In the genomic region with DNA sequence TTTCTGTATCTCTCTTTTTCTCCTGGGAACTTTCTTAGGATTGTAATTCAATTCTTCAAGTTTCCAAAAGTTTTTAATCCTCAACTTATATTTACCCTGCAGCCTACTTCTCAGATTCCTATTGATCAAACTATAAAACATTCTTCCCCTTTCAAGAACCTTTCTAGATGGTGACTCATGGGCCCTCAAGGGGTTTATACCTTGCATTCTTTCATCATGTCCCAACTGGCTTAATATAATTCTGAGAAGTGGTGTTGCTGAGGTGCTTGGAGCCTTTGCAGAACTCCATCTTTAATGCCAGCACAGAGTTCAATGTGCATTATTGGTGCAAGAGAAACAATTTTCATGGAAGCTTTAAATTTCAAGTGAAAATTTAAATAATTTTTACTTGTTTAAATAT, we compare ENCODE assay signal across 23 cellular contexts.
DNase-seq lines count a peak whose midpoint lies in the region; ATAC-seq, FAIRE-seq and TF ChIP-seq lines count a peak whose summit lies in the region.
"Had no signal": no experiment of that assay in that cellular context is flagged by ENCODE, and none has a peak within 500 bp of the region (broad histone marks: within the 10 kb centered on the region; RNA-seq: fewer than 3 reads in every experiment).

No MANE protein-coding gene starts in this region.

- H3K4me1 ChIP-seq in A549 (peaks cover 48% of the 10 kb centered on the region), keratinocyte (ENCODE audit: control insufficient read depth, extremely low read depth, insufficient read depth, low read length) (peaks cover 47% of the 10 kb centered on the region)
- H3K4me1 ChIP-seq: BLaER1, heart right ventricle, upper lobe of right lung had no signal

- CTCF ChIA-PET in A549 (lab: Yijun Ruan, JAX) (no interaction called here), RWPE1 (lab: Yijun Ruan, JAX) (no interaction called here)

- DNase-seq in A549 (ENCODE audit: low read depth in 1 of 2, low spot score in 1 of 2) (no peak), M059J (ENCODE audit: low read depth) (peak; percentile 95), RWPE1 (ENCODE audit: low spot score) (peak; percentile 78), keratinocyte (ENCODE audit: low read depth, low spot score) (peak; percentile 90), medulla oblongata (ENCODE audit: extremely low spot score) (no peak), islet precursor cell (no peak)
- no peak for DNase-seq in activated CD4-positive, CD25-positive, alpha-beta regulatory T cell treated with anti-CD3 and anti-CD28 coated beads, Interleukin-2, amount 50 U/mL, for 72 hours
- DNase-seq: ACHN; activated CD8-positive, alpha-beta T cell treated with anti-CD3 and anti-CD28 coated beads for 36 hours; activated effector memory CD4-positive, alpha-beta T cell treated with Interleukin-2 at 50 U/mL for 16 hours; activated T-cell treated with anti-CD3 and anti-CD28 coated beads for 4 hours; COR-L47; heart right ventricle; MG63; naive thymus-derived CD8-positive, alpha-beta T cell; NCI-H1436 treated with DMSO at 0.1 percent for 48 hours; occipital lobe; Right ventricle myocardium superior; upper lobe of right lung had no signal

- dilution Hi-C loops in keratinocyte (cut with MboI; ENCODE audit: extremely low pct_ligation_motif_present, low sequenced_read_pairs) = no loop called here

- no peak overlapping the region for H3K9ac ChIP-seq in keratinocyte (ENCODE audit: control insufficient read depth, extremely low read depth, insufficient read depth, low read length)
- H3K9ac ChIP-seq: BLaER1 had no signal

- FAIRE-seq in A549 (lab: Jason Lieb, UNC) (no peak), keratinocyte (lab: Jason Lieb, UNC) (peak; percentile 88)

- no peak for TF ChIP-seq EP300 in A549 (IDR thresholded peaks at IDR 0.05)

- H3K9me1 ChIP-seq in keratinocyte (ENCODE audit: control insufficient read depth, extremely low read depth, insufficient read depth, low read length) = no peaks in the 10 kb centered on the region

- POLR2A ChIA-PET in A549 (lab: Yijun Ruan, JAX) = no interaction called here
- POLR2A ChIA-PET in RWPE1 (lab: Yijun Ruan, JAX; ENCODE audit: low non-redundant PET) = no interaction called here

- no peaks in the 10 kb centered on the region for H3K36me3 ChIP-seq in keratinocyte (ENCODE audit: control insufficient read depth in 2 of 2, extremely low read depth in 1 of 2, insufficient read depth in 2 of 2, low read length in 2 of 2)
- H3K36me3 ChIP-seq: heart right ventricle, MG63, upper lobe of right lung had no signal

- peaks cover 8% of the 10 kb centered on the region for H3K79me2 ChIP-seq in keratinocyte (ENCODE audit: control insufficient read depth, insufficient read depth, low read length)

- ATAC-seq in A549 = no peak
- no peak for ATAC-seq in GM19023 (IDR thresholded peaks at IDR 0.05; ENCODE audit: unreplicated experiment)
- ATAC-seq: activated CD4-positive, CD25-positive, alpha-beta regulatory T cell treated with anti-CD3 and anti-CD28 coated beads, Interleukin-2, amount 50 U/mL, for 24 hours; activated CD8-positive, alpha-beta T cell treated with anti-CD3 and anti-CD28 coated beads for 36 hours; heart right ventricle; left lobe of liver; naive thymus-derived CD8-positive, alpha-beta T cell; upper lobe of right lung had no signal

- no peak overlapping the region for H2AFZ ChIP-seq in keratinocyte (ENCODE audit: control insufficient read depth, low read length)

- TF ChIP-seq CTCF in A549 (IDR thresholded peaks at IDR 0.05) = no peak
- no peak for TF ChIP-seq CTCF in RWPE1 (conservative IDR thresholded peaks at IDR 0.05; ENCODE audit: low read depth)
- TF ChIP-seq CTCF in keratinocyte (optimal IDR thresholded peaks at IDR 0.05 in 1 of 3, IDR thresholded peaks at IDR 0.05 in 1 of 3, conservative IDR thresholded peaks at IDR 0.05 in 1 of 3; ENCODE audit: extremely low read depth in 1 of 3, insufficient read depth in 2 of 3, low read length in 3 of 3) = no peak

- no peak overlapping the region for H3K27ac ChIP-seq in A549
- no peak overlapping the region for H3K27ac ChIP-seq in RWPE1
- H3K27ac ChIP-seq in keratinocyte (ENCODE audit: control insufficient read depth, insufficient read depth, low read length) = peak overlapping the region; percentile 3
- H3K27ac ChIP-seq: BLaER1, heart right ventricle, upper lobe of right lung had no signal

- H3K4me2 ChIP-seq in A549 (peak overlapping the region; percentile 36; the same call in 2 of the 3 replicates), keratinocyte (ENCODE audit: control insufficient read depth, extremely low read depth, insufficient read depth, low read depth, low read length) (peak overlapping the region; percentile 31)
- H3K4me2 ChIP-seq: BLaER1 had no signal

- no peaks in the 10 kb centered on the region for H4K20me1 ChIP-seq in keratinocyte (ENCODE audit: control insufficient read depth, extremely low read depth, insufficient read depth, low read length)
- H4K20me1 ChIP-seq: BLaER1 had no signal

- TF ChIP-seq POLR2A in A549 (IDR thresholded peaks at IDR 0.05; ENCODE audit: low read length) = no peak

- no peaks in the 10 kb centered on the region for H3K27me3 ChIP-seq in keratinocyte (ENCODE audit: control insufficient read depth, extremely low read depth, insufficient read depth, low read length)
- H3K27me3 ChIP-seq: BLaER1, heart right ventricle, MG63, upper lobe of right lung had no signal

- no peak overlapping the region for H3K4me3 ChIP-seq in A549
- H3K4me3 ChIP-seq in keratinocyte (ENCODE audit: control insufficient read depth in 2 of 3, extremely low read depth in 1 of 3, insufficient read depth in 2 of 3, low read depth in 1 of 3, low read length in 3 of 3) = peak overlapping the region in 1 of 3 experiments; percentile 3
- H3K4me3 ChIP-seq: BLaER1, heart right ventricle, MG63, upper lobe of right lung had no signal

- TF ChIP-seq RAD21 in A549 (conservative IDR thresholded peaks at IDR 0.05 in 1 of 2, IDR thresholded peaks at IDR 0.05 in 1 of 2) = no peak

- H3K9me3 ChIP-seq in A549 (no peaks in the 10 kb centered on the region), keratinocyte (ENCODE audit: control insufficient read depth, low read depth, low read length) (no peaks in the 10 kb centered on the region)
- H3K9me3 ChIP-seq: BLaER1, heart right ventricle, MG63, upper lobe of right lung had no signal

TF ChIP-seq in A549, 52 proteins besides CTCF, POLR2A, EP300 and RAD21:
- no peak for TF ChIP-seq MAFK (IDR thresholded peaks at IDR 0.05; ENCODE audit: partially characterized antibody)
- TF ChIP-seq, protein P1, sequence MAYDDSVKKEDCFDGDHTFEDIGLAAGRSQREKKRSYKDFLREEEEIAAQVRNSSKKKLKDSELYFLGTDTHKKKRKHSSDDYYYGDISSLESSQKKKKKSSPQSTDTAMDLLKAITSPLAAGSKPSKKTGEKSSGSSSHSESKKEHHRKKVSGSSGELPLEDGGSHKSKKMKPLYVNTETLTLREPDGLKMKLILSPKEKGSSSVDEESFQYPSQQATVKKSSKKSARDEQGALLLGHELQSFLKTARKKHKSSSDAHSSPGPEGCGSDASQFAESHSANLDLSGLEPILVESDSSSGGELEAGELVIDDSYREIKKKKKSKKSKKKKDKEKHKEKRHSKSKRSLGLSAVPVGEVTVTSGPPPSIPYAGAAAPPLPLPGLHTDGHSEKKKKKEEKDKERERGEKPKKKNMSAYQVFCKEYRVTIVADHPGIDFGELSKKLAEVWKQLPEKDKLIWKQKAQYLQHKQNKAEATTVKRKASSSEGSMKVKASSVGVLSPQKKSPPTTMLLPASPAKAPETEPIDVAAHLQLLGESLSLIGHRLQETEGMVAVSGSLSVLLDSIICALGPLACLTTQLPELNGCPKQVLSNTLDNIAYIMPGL (CRISPR knock-in tag; IDR thresholded peaks at IDR 0.05; ENCODE audit: borderline replicate concordance) = no peak
- no peak for TF ChIP-seq RFX5 (IDR thresholded peaks at IDR 0.05)
- TF ChIP-seq ZSCAN20 (CRISPR knock-in tag; IDR thresholded peaks at IDR 0.05) = no peak
- TF ChIP-seq HOXB13 (CRISPR knock-in tag; IDR thresholded peaks at IDR 0.05; ENCODE audit: low read depth) = no peak
- TF ChIP-seq FOSL2 (IDR thresholded peaks at IDR 0.05) = no peak
- TF ChIP-seq FOSL2 (CRISPR knock-in tag; IDR thresholded peaks at IDR 0.05) = peak; percentile 33; the same call in 1 of the 2 replicates

Comparison
In these comparisons a context has a peak if more than half of its experiments do, and no peak if none do; other contexts are left out.
1. DNase-seq: peak in M059J (single experiment), RWPE1 (single experiment) and keratinocyte (single experiment); none in A549 (0 of 2), medulla oblongata (single experiment), islet precursor cell (single experiment) and activated CD4-positive, CD25-positive, alpha-beta regulatory T cell treated with anti-CD3 and anti-CD28 coated beads, Interleukin-2, amount 50 U/mL, for 72 hours (single experiment).